In genomic region chr18:7626922-7627440, GRCh38 we compare ENCODE assay signal across 11 cellular contexts. TPM values are rescaled to one million over a fixed set of nuclear protein-coding genes. Genes with fewer than 3 reads are reported as not detected.
DNase-seq lines count a peak whose midpoint lies in the region; ATAC-seq, FAIRE-seq and TF ChIP-seq lines count a peak whose summit lies in the region.
"Had no signal": no experiment of that assay in that cellular context is flagged by ENCODE, and none has a peak within 500 bp of the region (broad histone marks: within the 10 kb centered on the region; RNA-seq: fewer than 3 reads in every experiment).

No MANE protein-coding gene starts in this region.

- no peaks in the 10 kb centered on the region for H3K9me3 Mint-ChIP-seq in WTC11

- peak overlapping the region; percentile 8 to 72 (median 48) for H3K27ac ChIP-seq in heart left ventricle
- peak overlapping the region in 1 of 4 donors; percentile 9 for H3K27ac ChIP-seq in sigmoid colon
- no peak overlapping the region for H3K27ac ChIP-seq in ascending aorta

- H3K36me3 ChIP-seq in heart left ventricle (no peaks in the 10 kb centered on the region), sigmoid colon (no peaks in the 10 kb centered on the region), ascending aorta (no peaks in the 10 kb centered on the region)

- POLR2A ChIA-PET in WTC11 (lab: Charles Lee) = no interaction called here

- TF ChIP-seq CTCF in WTC11 (IDR thresholded peaks at IDR 0.05) (no peak), heart left ventricle (IDR thresholded peaks at IDR 0.05) (peak in 5 of 12 donors; percentile 9 to 38 (median 27)), sigmoid colon (IDR thresholded peaks at IDR 0.05) (no peak), ascending aorta (IDR thresholded peaks at IDR 0.05) (no peak)

- no peaks in the 10 kb centered on the region for H3K27me3 Mint-ChIP-seq in WTC11 (ENCODE audit: low read depth)

- CTCF ChIA-PET in WTC11 (lab: Charles Lee) = interaction anchor here (0.7 to 1.0 kb wide), 3 partner anchors 8 to 354 kb away, joined by 3 to 4 read pairs (median 4); no protein-coding TSS in a partner anchor

- peak; percentile 98 for FAIRE-seq in H54 (lab: Jason Lieb, UNC)

- ATAC-seq in WTC11 (peak; percentile 81), heart left ventricle (peak; percentile 40 to 75 (median 52))

- 44 to 58% (median 50%) methylated on average over 5 of the region's 5 CpGs for WGBS in heart left ventricle, 4 donors
- WGBS in sigmoid colon, 2 donors = 63 to 69% methylated on average over 5 of the region's 5 CpGs

- DNase-seq in H54 (ENCODE audit: insufficient read length, low spot score) = peak; percentile 62
- DNase-seq in WTC11 (ENCODE audit: low spot score) = no peak
- no peak for DNase-seq in heart left ventricle
- peak; percentile 29 for DNase-seq in skeletal muscle cell (ENCODE audit: low read depth)
- no peak for DNase-seq in hypothalamus (lab: John Stamatoyannopoulos, UW)
- no peak for DNase-seq in sigmoid colon
- DNase-seq in DMS 273 treated with DMSO at 0.1 percent for 48 hours (lab: John Stamatoyannopoulos, UW) = no peak
- no peak for DNase-seq in ascending aorta (ENCODE audit: low spot score in 2 of 2)
- DNase-seq: activated CD8-positive, alpha-beta memory T cell treated with anti-CD3 and anti-CD28 coated beads, Interleukin-2, amount 50 U/mL, for 48 hours; effector CD8-positive, alpha-beta T cell; NCI-H1694 treated with DMSO at 0.1 percent for 48 hours had no signal

- no peak overlapping the region for H3K4me3 Mint-ChIP-seq in WTC11

- H3K4me1 ChIP-seq in heart left ventricle (peaks cover 21 to 95% (median 61%) of the 10 kb centered on the region in 12 donors), sigmoid colon (peaks cover 0 to 30% (median 21%) of the 10 kb centered on the region in 4 donors), ascending aorta (peaks cover 4 to 17% of the 10 kb centered on the region in 2 donors)

- intact Hi-C loops in heart left ventricle (cut with DNase I) = no loop called here
- intact Hi-C loops in sigmoid colon (cut with DNase I) = no loop called here
- intact Hi-C loops in ascending aorta (cut with DNase I) = no loop called here

- TF ChIP-seq EP300 in sigmoid colon (IDR thresholded peaks at IDR 0.05) = no peak

- TF ChIP-seq POLR2A in H54 (IDR thresholded peaks at IDR 0.05; ENCODE audit: low read depth, low read length) = no peak
- TF ChIP-seq POLR2A in heart left ventricle (IDR thresholded peaks at IDR 0.05) = no peak
- TF ChIP-seq POLR2A in sigmoid colon (IDR thresholded peaks at IDR 0.05) = no peak

- no peak overlapping the region for H3K4me3 ChIP-seq in heart left ventricle
- H3K4me3 ChIP-seq in skeletal muscle cell (ENCODE audit: low read depth, low read length) = no peak overlapping the region
- no peak overlapping the region for H3K4me3 ChIP-seq in sigmoid colon
- no peak overlapping the region for H3K4me3 ChIP-seq in ascending aorta

- H3K27me3 ChIP-seq in heart left ventricle (no peaks in the 10 kb centered on the region), sigmoid colon (no peaks in the 10 kb centered on the region), ascending aorta (no peaks in the 10 kb centered on the region)

- H3K9me3 ChIP-seq in heart left ventricle (no peaks in the 10 kb centered on the region), sigmoid colon (no peaks in the 10 kb centered on the region), ascending aorta (no peaks in the 10 kb centered on the region)

- 0 out of 2 replicates have a peak overlapping the region, but pooled peaks have one; percentile 25 for H3K27ac Mint-ChIP-seq in WTC11

- no peaks in the 10 kb centered on the region for H3K36me3 Mint-ChIP-seq in WTC11

- H3K4me1 Mint-ChIP-seq in WTC11 = 0 out of 2 replicates have a peak, but pooled peaks cover 4% of the 10 kb centered on the region

TF ChIP-seq in WTC11, 78 proteins besides CTCF, POLR2A, EP300 and RAD21:
- no peak for TF ChIP-seq PRRX2 (CRISPR knock-in tag; IDR thresholded peaks at IDR 0.05)
- no peak for TF ChIP-seq ETV6 (CRISPR knock-in tag; IDR thresholded peaks at IDR 0.05)
- no peak for TF ChIP-seq ZNF138 (CRISPR knock-in tag; conservative IDR thresholded peaks at IDR 0.05)
- no peak for TF ChIP-seq NFATC4 (CRISPR knock-in tag; IDR thresholded peaks at IDR 0.05)
- TF ChIP-seq HMGA2 (CRISPR knock-in tag; IDR thresholded peaks at IDR 0.05) = no peak
- TF ChIP-seq MYBL2 (CRISPR knock-in tag; IDR thresholded peaks at IDR 0.05) = no peak

RNA-seq across cellular contexts. Expression of gene PTPRM, which starts 59.9 kb away (rescaled TPM):
- 8.6 to 11.1 TPM (median 9.2 TPM) in 3 replicates for total RNA-seq in WTC11 (2021)
- total RNA-seq in heart left ventricle = 100 to 1,000 TPM; 103 to 186 (median 132) TPM
- 10 to 100 TPM; 93.8 to 98.8 TPM for polyA plus RNA-seq in heart left ventricle
- total RNA-seq in sigmoid colon = 100 to 1,000 TPM in 1 of 4 donors, 10 to 100 TPM in 3; 62.8 to 151 (median 73.4) TPM
- polyA plus RNA-seq in sigmoid colon = 10 to 100 TPM in 1 of 3 donors, 1 to 10 TPM in 2; 3.9 to 18.0 (median 4.8) TPM
- total RNA-seq in ascending aorta = 257 TPM

Comparison
In these comparisons a context has a peak if more than half of its experiments do, and no peak if none do; other contexts are left out.
1. DNase-seq: peak in H54 (single experiment) and skeletal muscle cell (single experiment); none in WTC11 (single experiment), heart left ventricle (0 of 5), hypothalamus (0 of 51), sigmoid colon (single experiment), DMS 273 treated with DMSO at 0.1 percent for 48 hours (single experiment) and ascending aorta (0 of 2).
2. H3K27ac ChIP-seq: peak in heart left ventricle (12 of 12); none in ascending aorta (0 of 2).